Comparison of ENCODE assay signal across 16 cellular contexts in genomic region chr15:59237854-59238252, GRCh38. TPM values are rescaled to one million over a fixed set of nuclear protein-coding genes. Genes with fewer than 3 reads are reported as not detected.
DNase-seq lines count a peak whose midpoint lies in the region; ATAC-seq and TF ChIP-seq lines count a peak whose summit lies in the region.
"Had no signal": no experiment of that assay in that cellular context is flagged by ENCODE, and none has a peak within 500 bp of the region (broad histone marks: within the 10 kb centered on the region; RNA-seq: fewer than 3 reads in every experiment).

No MANE protein-coding gene starts in this region.

- no peak overlapping the region for H3K4me3 Mint-ChIP-seq in H9
- H3K4me3 Mint-ChIP-seq: activated naive CD8-positive, alpha-beta T cell treated with anti-CD3 and anti-CD28 coated beads, Interleukin-2, amount 10 ng/mL, durations not matched to agents 7 days and 5 days; WTC11 had no signal

- H3K79me2 ChIP-seq in H9 (ENCODE audit: insufficient read depth, low read length) (no peaks in the 10 kb centered on the region), Karpas-422 (ENCODE audit: low read length) (no peaks in the 10 kb centered on the region)

- H3K9me3 ChIP-seq in H9 (ENCODE audit: control insufficient read depth, low read depth, low read length) (no peaks in the 10 kb centered on the region), BE2C (no peaks in the 10 kb centered on the region), Karpas-422 (ENCODE audit: low read length) (no peaks in the 10 kb centered on the region)
- H3K9me3 ChIP-seq: lower lobe of right lung had no signal

- H2BK12ac ChIP-seq in H9 (ENCODE audit: insufficient read length, low read depth, low read length): no peak overlapping the region

- no peak overlapping the region for H4K91ac ChIP-seq in H9 (ENCODE audit: insufficient read length, low read depth, low read length)

- H2AFZ ChIP-seq in H9 (ENCODE audit: low read length) (no peak overlapping the region), Karpas-422 (ENCODE audit: low read length) (no peak overlapping the region)

- H3K14ac ChIP-seq in H9 (ENCODE audit: insufficient read depth, low read length): no peak overlapping the region

- no peak overlapping the region for H3K27ac ChIP-seq in H9 (ENCODE audit: insufficient read length, low read depth, low read length)
- no peak overlapping the region for H3K27ac ChIP-seq in Karpas-422 (ENCODE audit: low read length)
- H3K27ac ChIP-seq: lower lobe of right lung had no signal

- DNase-seq in H9: no peak
- DNase-seq in fibroblast of villous mesenchyme (ENCODE audit: low read depth): peak; percentile 40
- no peak for DNase-seq in germinal center (ENCODE audit: low spot score)
- no peak for DNase-seq in BE2C
- DNase-seq in Karpas-422: no peak
- no peak for DNase-seq in activated gamma-delta T cell (lab: John Stamatoyannopoulos, UW)
- DNase-seq: activated naive CD8-positive, alpha-beta T cell treated with anti-CD3 and anti-CD28 coated beads, Interleukin-2, amount 10 ng/mL, durations not matched to agents 7 days and 5 days; DMS153; lower lobe of right lung; NCI-H526; stimulated activated CD4-positive, alpha-beta T cell treated with anti-CD3 and anti-CD28 coated beads, Interleukin-12 subunit alpha, Interleukin-12 subunit beta, amount 100 ng/mL, for 4 hours had no signal

- no peak overlapping the region for H2BK20ac ChIP-seq in H9 (ENCODE audit: low read depth, low read length, poor library complexity, severe bottlenecking)

- no peak overlapping the region for H3T11ph ChIP-seq in H9 (ENCODE audit: low read length)

- no peaks in the 10 kb centered on the region for H3K27me3 Mint-ChIP-seq in H9 (ENCODE audit: low read depth)
- H3K27me3 Mint-ChIP-seq: activated naive CD8-positive, alpha-beta T cell treated with anti-CD3 and anti-CD28 coated beads, Interleukin-2, amount 10 ng/mL, durations not matched to agents 7 days and 5 days had no signal

- WGBS in H9 (ENCODE audit: extremely low coverage, insufficient read length, low lambda C conversion rate): no CpG with 5 or more reads among the region's 6 CpGs

- H3K56ac ChIP-seq in H9 (ENCODE audit: insufficient read length, low read depth, low read length): no peak overlapping the region

- ATAC-seq in GM18867 (IDR thresholded peaks at IDR 0.05; ENCODE audit: unreplicated experiment) (peak; percentile 36), HG03571 (IDR thresholded peaks at IDR 0.05; ENCODE audit: unreplicated experiment) (peak; percentile 35)
- ATAC-seq: lower lobe of right lung, WTC11 had no signal

- H3K27me3 ChIP-seq in H9 (ENCODE audit: insufficient read depth, low read length) (no peaks in the 10 kb centered on the region), BE2C (peaks cover 7% of the 10 kb centered on the region), Karpas-422 (ENCODE audit: low read length) (no peaks in the 10 kb centered on the region)

- no peak overlapping the region for H4K5ac ChIP-seq in H9 (ENCODE audit: insufficient read length, low read depth, low read length)

- TF ChIP-seq CTCF in H9 (conservative IDR thresholded peaks at IDR 0.05): no peak
- TF ChIP-seq CTCF in fibroblast of villous mesenchyme (IDR thresholded peaks at IDR 0.05; ENCODE audit: insufficient read depth, low read depth, low read length): no peak
- TF ChIP-seq CTCF in BE2C (IDR thresholded peaks at IDR 0.05; ENCODE audit: low read depth, low read length): no peak

- H3K18ac ChIP-seq in H9 (ENCODE audit: insufficient read length, low read depth, low read length): no peak overlapping the region

- H3K23me2 ChIP-seq in H9 (ENCODE audit: insufficient read length, low read depth, low read length, poor library complexity, severe bottlenecking): no peaks in the 10 kb centered on the region

- no peak overlapping the region for H2BK5ac ChIP-seq in H9 (ENCODE audit: insufficient read length, low read length)

- no peaks in the 10 kb centered on the region for H3K9me3 Mint-ChIP-seq in H9
- H3K9me3 Mint-ChIP-seq: activated naive CD8-positive, alpha-beta T cell treated with anti-CD3 and anti-CD28 coated beads, Interleukin-2, amount 10 ng/mL, durations not matched to agents 7 days and 5 days; WTC11 had no signal

- H3K9me2 ChIP-seq in Karpas-422 (replicated peaks; ENCODE audit: insufficient read depth, low read length): no peaks in the 10 kb centered on the region

- no peaks in the 10 kb centered on the region for H3K36me3 ChIP-seq in BE2C
- H3K36me3 ChIP-seq in Karpas-422 (ENCODE audit: insufficient read depth, low read length): no peaks in the 10 kb centered on the region
- H3K36me3 ChIP-seq: lower lobe of right lung had no signal

- H2BK15ac ChIP-seq in H9 (ENCODE audit: low read depth, low read length): no peak overlapping the region

- H3K4me2 ChIP-seq in H9 (ENCODE audit: insufficient read depth, insufficient read length, low read length) (no peak overlapping the region), Karpas-422 (ENCODE audit: low read depth, low read length, poor library complexity, severe bottlenecking) (no peak overlapping the region)

- no peak overlapping the region for H2BK120ac ChIP-seq in H9 (ENCODE audit: low read depth, low read length, poor library complexity, severe bottlenecking)

- no peak overlapping the region for H3K9ac ChIP-seq in H9 (ENCODE audit: extremely low read depth, insufficient read length, low read length)
- H3K9ac ChIP-seq in Karpas-422 (ENCODE audit: low read length): no peak overlapping the region

- no peaks in the 10 kb centered on the region for H3K79me1 ChIP-seq in H9 (ENCODE audit: insufficient read depth, low read depth, low read length, poor library complexity, severe bottlenecking)

- peaks cover 2 to 21% (median 20%) of the 10 kb centered on the region in 3 experiments for H3K36me3 Mint-ChIP-seq in H9 (ENCODE audit: insufficient read depth in 1 of 3, low read depth in 3 of 3)

- no peak overlapping the region for H4K8ac ChIP-seq in H9 (replicated peaks; ENCODE audit: insufficient read length, low read depth, low read length)

- H3K4me3 ChIP-seq in fibroblast of villous mesenchyme (ENCODE audit: low read depth, low read length) (no peak overlapping the region), BE2C (ENCODE audit: low read depth, low read length) (no peak overlapping the region), Karpas-422 (ENCODE audit: low read length) (no peak overlapping the region)
- H3K4me3 ChIP-seq: lower lobe of right lung had no signal

- peaks cover 3% of the 10 kb centered on the region; the same call in 1 of the 2 replicates for H3K4me1 ChIP-seq in H9 (ENCODE audit: insufficient read depth, low read length)
- H3K4me1 ChIP-seq in BE2C: no peaks in the 10 kb centered on the region
- H3K4me1 ChIP-seq in Karpas-422 (ENCODE audit: low read length): peaks cover 13% of the 10 kb centered on the region

- no peak overlapping the region for H3K4ac ChIP-seq in H9 (ENCODE audit: low read depth, low read length)

- no peak overlapping the region for H3K23ac ChIP-seq in H9 (ENCODE audit: insufficient read length, low read depth, low read length)

- H3K4me1 Mint-ChIP-seq in H9: peaks cover 17 to 20% of the 10 kb centered on the region in 2 experiments

- H2AK5ac ChIP-seq in H9 (ENCODE audit: insufficient read length, low read length): no peak overlapping the region

- H4K20me1 ChIP-seq in H9 (ENCODE audit: control insufficient read depth, insufficient read depth, insufficient read length): no peaks in the 10 kb centered on the region
- H4K20me1 ChIP-seq in Karpas-422 (ENCODE audit: insufficient read depth, low read depth, low read length): no peaks in the 10 kb centered on the region

- peak overlapping the region; percentile 38 to 82 (median 81); a peak in 5 of 7 replicates for H3K27ac Mint-ChIP-seq in H9
- H3K27ac Mint-ChIP-seq: activated naive CD8-positive, alpha-beta T cell treated with anti-CD3 and anti-CD28 coated beads, Interleukin-2, amount 10 ng/mL, durations not matched to agents 7 days and 5 days had no signal

RNA-seq across cellular contexts. Expression of gene LDHAL6B, which starts 31.2 kb away (rescaled TPM):
- total RNA-seq in H9 (2021): not detected in 2 replicates
- total RNA-seq in fibroblast of villous mesenchyme: not detected in 2 replicates
- not detected for polyA plus RNA-seq in BE2C (2012; ENCODE audit: insufficient read depth, insufficient read length, low read depth)
- total RNA-seq in Karpas-422 (2014; rRNA removed; shearing (Covaris generic); ENCODE audit: low replicate concordance): not detected in 2 replicates
- total RNA-seq: activated naive CD8-positive, alpha-beta T cell treated with anti-CD3 and anti-CD28 coated beads, Interleukin-2, amount 10 ng/mL, durations not matched to agents 7 days and 5 days; lower lobe of right lung; WTC11 had no signal
- polyA plus RNA-seq: esophagus, thymus had no signal
